In the genomic region with DNA sequence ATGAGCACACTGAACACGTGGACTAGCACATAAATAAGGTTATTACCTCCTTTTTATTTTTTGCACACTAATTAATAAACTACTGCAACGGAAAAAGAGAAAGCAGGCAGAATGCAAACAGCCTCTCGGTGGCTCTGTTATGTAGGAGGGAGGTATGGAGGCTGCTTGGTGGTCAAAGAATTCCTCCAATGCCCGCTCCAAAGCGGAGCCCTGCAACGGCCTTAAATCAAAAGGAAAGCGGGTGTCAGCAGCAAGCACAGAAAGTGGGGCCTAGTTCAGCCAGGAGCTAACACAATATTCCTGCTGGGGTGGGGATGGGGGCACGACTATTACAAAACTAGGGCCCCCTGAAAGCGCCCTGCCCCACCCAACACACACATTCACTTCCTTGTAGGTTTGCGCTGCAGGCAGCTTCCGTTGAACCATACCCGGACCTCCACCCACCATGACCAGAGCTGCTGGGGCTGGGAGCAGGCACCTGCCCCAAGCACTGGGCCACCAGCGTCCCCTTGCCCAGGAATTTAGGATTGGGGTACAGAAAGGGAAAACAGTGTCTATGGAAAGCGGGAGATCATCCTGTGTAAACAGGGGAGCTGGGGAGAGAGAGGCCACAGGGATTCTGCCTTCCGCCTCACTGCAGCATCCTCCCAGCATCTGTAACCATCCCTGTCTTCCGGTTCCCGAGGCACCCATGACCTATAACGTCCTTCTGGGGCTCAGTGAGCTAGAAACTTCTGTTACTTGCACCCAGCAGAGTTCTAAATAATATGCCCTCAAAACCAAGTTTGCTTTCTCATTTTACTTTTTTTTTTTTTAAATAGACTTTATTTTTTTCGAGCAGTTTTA, we compare ENCODE assay signal across 8 cellular contexts. TPM values are rescaled to one million over a fixed set of nuclear protein-coding genes. Genes with fewer than 3 reads are reported as not detected.
DNase-seq lines count a peak whose midpoint lies in the region; ATAC-seq and TF ChIP-seq lines count a peak whose summit lies in the region.

No MANE protein-coding gene starts in this region.

- H3K9me3 Mint-ChIP-seq in endothelial cell (ENCODE audit: unreplicated experiment), result no peaks in the 10 kb centered on the region

- intact Hi-C loops in PC-9 (cut with micrococcal nuclease; ENCODE audit: unreplicated experiment), result loop anchor here (1.0 to 5.0 kb wide), 2 partner anchors 55 to 165 kb away; a partner anchor contains a TSS

- no peaks in the 10 kb centered on the region for H3K4me1 Mint-ChIP-seq in endothelial cell (ENCODE audit: unreplicated experiment)

- H3K27me3 ChIP-seq in PC-9 (ENCODE audit: insufficient read depth, low read depth) (no peaks in the 10 kb centered on the region), parathyroid adenoma (ENCODE audit: control insufficient read depth, insufficient read depth, low read length) (no peaks in the 10 kb centered on the region)

- H3K4me3 Mint-ChIP-seq in endothelial cell (ENCODE audit: unreplicated experiment), result peak overlapping the region; percentile 11

- CTCF ChIA-PET in PC-9 (lab: Charles Lee), result no interaction called here

- no peaks in the 10 kb centered on the region for H3K9me2 ChIP-seq in PC-9 (ENCODE audit: insufficient read depth)

- BruUV-seq in PC-9 (replicated peaks; lab: Mats Ljungman, UMichigan), result no TSS peak

- peaks cover 3% of the 10 kb centered on the region for H3K27me3 Mint-ChIP-seq in endothelial cell (ENCODE audit: unreplicated experiment)

- ATAC-seq in GM18502 (IDR thresholded peaks at IDR 0.05; ENCODE audit: poor library complexity, unreplicated experiment), result peak; percentile 16
- no peak for ATAC-seq in GM18868 (IDR thresholded peaks at IDR 0.05; ENCODE audit: unreplicated experiment)

- peak overlapping the region; percentile 50; the same call in 1 of the 2 replicates for H3K4me3 ChIP-seq in PC-9
- H3K4me3 ChIP-seq in parathyroid adenoma (ENCODE audit: low read depth, low read length), result peak overlapping the region; percentile 57

- DNase-seq in PC-9 (no peak), endothelial cell (ENCODE audit: low spot score) (no peak), GDM1 (lab: John Stamatoyannopoulos, UW) (no peak), C1 segment of cervical spinal cord (lab: John Stamatoyannopoulos, UW) (no peak), HUDEP-2 (lab: John Stamatoyannopoulos, UW; ENCODE audit: unreplicated experiment in 76 of 76) (no peak)

- H3K27ac ChIP-seq in PC-9, result no peak overlapping the region
- H3K27ac ChIP-seq in parathyroid adenoma, result peak overlapping the region; percentile 75

- H3K27ac Mint-ChIP-seq in endothelial cell (ENCODE audit: unreplicated experiment), result no peak overlapping the region

- H3K4me2 ChIP-seq in PC-9 (peak overlapping the region; percentile 61), parathyroid adenoma (ENCODE audit: low read length) (peak overlapping the region; percentile 86)

- H3K9me3 ChIP-seq in PC-9 (ENCODE audit: insufficient read depth, low read depth) (no peaks in the 10 kb centered on the region), parathyroid adenoma (ENCODE audit: control insufficient read depth, low read length) (no peaks in the 10 kb centered on the region)

- H3K9ac ChIP-seq in parathyroid adenoma, result no peak overlapping the region

- no peaks in the 10 kb centered on the region for H3K36me3 ChIP-seq in PC-9 (ENCODE audit: low read depth)
- no peaks in the 10 kb centered on the region for H3K36me3 ChIP-seq in parathyroid adenoma (ENCODE audit: control insufficient read depth, insufficient read depth, low read length)

- no peaks in the 10 kb centered on the region for H4K20me1 ChIP-seq in PC-9 (ENCODE audit: insufficient read depth)

- H3K79me2 ChIP-seq in PC-9 (ENCODE audit: low read depth) (no peaks in the 10 kb centered on the region), parathyroid adenoma (no peaks in the 10 kb centered on the region)

- POLR2A ChIA-PET in PC-9 (lab: Charles Lee; ENCODE audit: unreplicated experiment), result interaction anchor here (0.7 kb wide), 1 partner anchor 160 kb away, joined by 8 read pairs; no protein-coding TSS in a partner anchor

- TF ChIP-seq CTCF in PC-9 (conservative IDR thresholded peaks at IDR 0.05) (no peak), endothelial cell (IDR thresholded peaks at IDR 0.05; ENCODE audit: unreplicated experiment) (no peak), parathyroid adenoma (IDR thresholded peaks at IDR 0.05) (no peak)

- H2AFZ ChIP-seq in PC-9 (no peak overlapping the region), parathyroid adenoma (peak overlapping the region; percentile 93)

- H3F3A ChIP-seq in PC-9 (ENCODE audit: insufficient read depth, low read depth), result no peaks in the 10 kb centered on the region

- H3K4me1 ChIP-seq in PC-9 (replicated peaks; ENCODE audit: insufficient read depth) (no peaks in the 10 kb centered on the region), parathyroid adenoma (no peaks in the 10 kb centered on the region)

- H3K36me3 Mint-ChIP-seq in endothelial cell (ENCODE audit: low read depth, unreplicated experiment), result no peaks in the 10 kb centered on the region

RNA-seq across cellular contexts. Expression of a gene that starts 57.1 kb away (rescaled TPM):
- 130 and 158 TPM in 2 replicates for total RNA-seq in PC-9 (2021)
- 265 TPM for total RNA-seq in endothelial cell (ENCODE audit: unreplicated experiment)
